Comparison of ENCODE assay signal across 8 cellular contexts in the genomic region with DNA sequence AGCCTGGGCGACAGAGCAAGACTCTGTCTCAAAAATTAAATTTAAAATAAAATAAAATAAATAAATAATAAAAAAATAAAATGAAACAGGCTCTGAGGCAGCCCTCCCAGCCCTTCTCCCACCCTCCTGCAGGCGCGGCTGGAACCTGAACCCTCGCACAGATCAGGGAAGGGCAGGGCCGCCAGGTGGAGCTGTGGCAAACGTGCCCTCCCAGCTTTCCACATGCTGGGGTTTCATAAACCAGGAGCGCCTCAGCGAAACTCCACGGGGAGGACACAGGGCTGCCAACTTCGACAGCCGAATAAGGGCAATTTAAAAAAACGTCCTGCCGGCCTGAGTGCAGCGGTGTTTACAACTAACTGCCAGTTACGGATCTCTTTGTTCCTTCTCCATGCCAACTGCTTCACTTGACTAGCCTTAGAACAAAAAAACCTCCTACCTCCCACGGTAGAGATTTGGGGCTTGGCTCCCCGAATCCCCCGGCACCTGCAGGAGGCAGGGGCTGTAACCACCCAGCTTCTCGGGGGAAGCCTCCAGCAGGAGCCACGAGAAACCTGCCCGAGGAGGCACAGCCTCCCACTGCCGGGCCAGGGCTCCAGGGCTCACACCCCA. TPM values are rescaled to one million over a fixed set of nuclear protein-coding genes. Genes with fewer than 3 reads are reported as not detected.
A peak's percentile ranks its signal among the peaks of the same experiment; 100 is the strongest.
DNase-seq lines count a peak whose midpoint lies in the region; ATAC-seq and TF ChIP-seq lines count a peak whose summit lies in the region.

No MANE protein-coding gene starts in this region.

- POLR2A ChIA-PET in CD4-positive, alpha-beta memory T cell (lab: Charles Lee; ENCODE audit: partially characterized antibody), result interaction anchor here (1.3 kb wide), 1 partner anchor 16 kb away, joined by 3 read pairs; a partner anchor contains a TSS
- POLR2A ChIA-PET in activated B cell treated with CpG ODN at 0.5 μM for 24 hours (lab: Charles Lee), result interaction anchor here (1.4 kb wide), 2 partner anchors 12 to 16 kb away, joined by 3 to 9 read pairs; a partner anchor contains a TSS

- peaks cover 17% of the 10 kb centered on the region for H3K36me3 ChIP-seq in CD4-positive, alpha-beta memory T cell (ENCODE audit: insufficient read depth, low read length)

- H3K4me1 ChIP-seq in CD4-positive, alpha-beta memory T cell (ENCODE audit: insufficient read depth, low read length), result peaks cover 9% of the 10 kb centered on the region

- no peaks in the 10 kb centered on the region for H3K27me3 Mint-ChIP-seq in CD4-positive, alpha-beta memory T cell
- no peaks in the 10 kb centered on the region for H3K27me3 Mint-ChIP-seq in activated B cell treated with CpG ODN at 0.5 μM for 24 hours

- CTCF ChIA-PET in CD4-positive, alpha-beta memory T cell (lab: Charles Lee; ENCODE audit: partially characterized antibody), result interaction anchor here (1.0 to 1.3 kb wide), 3 partner anchors 24 to 67 kb away, joined by 3 to 7 read pairs (median 5); no protein-coding TSS in a partner anchor
- CTCF ChIA-PET in activated B cell treated with CpG ODN at 0.5 μM for 24 hours (lab: Charles Lee), result interaction anchor here (0.9 to 2.1 kb wide), 5 partner anchors 13 to 228 kb away, joined by 3 to 13 read pairs (median 4); no protein-coding TSS in a partner anchor

- H3K4me3 Mint-ChIP-seq in CD4-positive, alpha-beta memory T cell, result peak overlapping the region in 1 of 8 donors; percentile 8
- peak overlapping the region; percentile 63 for H3K4me3 Mint-ChIP-seq in activated B cell treated with CpG ODN at 0.5 μM for 24 hours

- peak in 4 of 5 donors; percentile 25 to 40 (median 34) for DNase-seq in CD4-positive, alpha-beta memory T cell
- DNase-seq in LNCaP clone FGC (ENCODE audit: low read depth) (peak; percentile 93), activated B cell treated with CpG ODN at 0.5 μM for 24 hours (peak; percentile 49), choroid plexus epithelial cell (ENCODE audit: low read depth) (peak; percentile 75), kidney glomerular epithelial cell (lab: John Stamatoyannopoulos, UW) (peak; percentile 76)
- peak in 2 of 3 donors; percentile 28 to 29 for DNase-seq in stimulated activated CD4-positive, alpha-beta T cell treated with anti-CD3 and anti-CD28 coated beads, Interleukin-12 subunit alpha, Interleukin-12 subunit beta, amount 100 ng/mL, for 48 hours (ENCODE audit: low read depth in 2 of 3, low spot score in 1 of 3)

- no peaks in the 10 kb centered on the region for H3K9me3 Mint-ChIP-seq in CD4-positive, alpha-beta memory T cell
- H3K9me3 Mint-ChIP-seq in activated B cell treated with CpG ODN at 0.5 μM for 24 hours, result no peaks in the 10 kb centered on the region

- H3K9me3 ChIP-seq in CD4-positive, alpha-beta memory T cell (ENCODE audit: control insufficient read depth in 1 of 2, low read length in 2 of 2), result no peaks in the 10 kb centered on the region

- peak overlapping the region in 3 of 7 donors; percentile 13 to 42 (median 41) for H3K27ac Mint-ChIP-seq in CD4-positive, alpha-beta memory T cell
- peak overlapping the region; percentile 66 for H3K27ac Mint-ChIP-seq in activated B cell treated with CpG ODN at 0.5 μM for 24 hours

- TF ChIP-seq CTCF in LNCaP clone FGC (IDR thresholded peaks at IDR 0.05; ENCODE audit: control insufficient read depth, extremely low read depth, insufficient read depth) (peak; percentile 90), activated B cell treated with CpG ODN at 0.5 μM for 24 hours (IDR thresholded peaks at IDR 0.05) (no peak), choroid plexus epithelial cell (conservative IDR thresholded peaks at IDR 0.05; ENCODE audit: low read depth, low read length) (peak; percentile 70)

- no peaks in the 10 kb centered on the region for H3K27me3 ChIP-seq in CD4-positive, alpha-beta memory T cell (ENCODE audit: insufficient read depth, low read length)

- peaks cover 12 to 46% (median 17%) of the 10 kb centered on the region in 4 donors for H3K4me1 Mint-ChIP-seq in CD4-positive, alpha-beta memory T cell
- peaks cover 53% of the 10 kb centered on the region for H3K4me1 Mint-ChIP-seq in activated B cell treated with CpG ODN at 0.5 μM for 24 hours

- peak; percentile 68 for ATAC-seq in activated B cell treated with CpG ODN at 0.5 μM for 24 hours (ENCODE audit: low read depth)
- no peak for ATAC-seq in GM19463 (IDR thresholded peaks at IDR 0.05; ENCODE audit: unreplicated experiment)
- no peak for ATAC-seq in HG03442 (IDR thresholded peaks at IDR 0.05; ENCODE audit: unreplicated experiment)

- H3K27ac ChIP-seq in CD4-positive, alpha-beta memory T cell (ENCODE audit: low read depth, low read length), result no peak overlapping the region

- peaks cover 0 to 22% of the 10 kb centered on the region in 2 donors for H3K36me3 Mint-ChIP-seq in CD4-positive, alpha-beta memory T cell
- peaks cover 32% of the 10 kb centered on the region for H3K36me3 Mint-ChIP-seq in activated B cell treated with CpG ODN at 0.5 μM for 24 hours (ENCODE audit: low read depth)

- no peak overlapping the region for H3K4me3 ChIP-seq in CD4-positive, alpha-beta memory T cell (ENCODE audit: low read length in 2 of 2)
- H3K4me3 ChIP-seq in LNCaP clone FGC (ENCODE audit: low read depth, low read length) (peak overlapping the region; percentile 34), choroid plexus epithelial cell (ENCODE audit: low read depth, low read length) (no peak overlapping the region)

- intact Hi-C loops in CD4-positive, alpha-beta memory T cell (cut with micrococcal nuclease), result loop anchor here (1.0 kb wide), 1 partner anchor 67 kb away; no protein-coding TSS in a partner anchor
- intact Hi-C loops in activated B cell treated with CpG ODN at 0.5 μM for 24 hours (cut with micrococcal nuclease), result loop anchor here (1.0 kb wide), 3 partner anchors 15 to 67 kb away; no protein-coding TSS in a partner anchor

RNA-seq across cellular contexts. Expression of a gene that starts 15.9 kb away (rescaled TPM):
- total RNA-seq in CD4-positive, alpha-beta memory T cell, result 10 to 100 TPM; 29.6 to 34.1 TPM
- 1 to 10 TPM in 1 of 2 donors, under 1 TPM in 1; 0.67 to 3.1 TPM for polyA plus RNA-seq in CD4-positive, alpha-beta memory T cell
- 40.8 and 42.3 TPM in 2 replicates for total RNA-seq in activated B cell treated with CpG ODN at 0.5 μM for 24 hours

RNA-seq across cellular contexts. Expression of a gene that starts 35.9 kb away (rescaled TPM):
- total RNA-seq in CD4-positive, alpha-beta memory T cell, result 10 to 100 TPM; 33.2 to 42.8 TPM
- 10 to 100 TPM in 1 of 2 donors, 1 to 10 TPM in 1; 6.2 to 20.8 TPM for polyA plus RNA-seq in CD4-positive, alpha-beta memory T cell
- 28.1 and 32.1 TPM in 2 replicates for total RNA-seq in activated B cell treated with CpG ODN at 0.5 μM for 24 hours

Comparison
In these comparisons a context has a peak if more than half of its experiments do, and no peak if none do; other contexts are left out.
1. DNase-seq: peak in every context shown above with its lines; median percentile 93 in LNCaP clone FGC; 76 in kidney glomerular epithelial cell; 75 in choroid plexus epithelial cell; 49 in activated B cell treated with CpG ODN at 0.5 μM for 24 hours; 34 in CD4-positive, alpha-beta memory T cell; 28 in stimulated activated CD4-positive, alpha-beta T cell treated with anti-CD3 and anti-CD28 coated beads, Interleukin-12 subunit alpha, Interleukin-12 subunit beta, amount 100 ng/mL, for 48 hours.